ENCODE assay signal across 8 cellular contexts in the genomic region with DNA sequence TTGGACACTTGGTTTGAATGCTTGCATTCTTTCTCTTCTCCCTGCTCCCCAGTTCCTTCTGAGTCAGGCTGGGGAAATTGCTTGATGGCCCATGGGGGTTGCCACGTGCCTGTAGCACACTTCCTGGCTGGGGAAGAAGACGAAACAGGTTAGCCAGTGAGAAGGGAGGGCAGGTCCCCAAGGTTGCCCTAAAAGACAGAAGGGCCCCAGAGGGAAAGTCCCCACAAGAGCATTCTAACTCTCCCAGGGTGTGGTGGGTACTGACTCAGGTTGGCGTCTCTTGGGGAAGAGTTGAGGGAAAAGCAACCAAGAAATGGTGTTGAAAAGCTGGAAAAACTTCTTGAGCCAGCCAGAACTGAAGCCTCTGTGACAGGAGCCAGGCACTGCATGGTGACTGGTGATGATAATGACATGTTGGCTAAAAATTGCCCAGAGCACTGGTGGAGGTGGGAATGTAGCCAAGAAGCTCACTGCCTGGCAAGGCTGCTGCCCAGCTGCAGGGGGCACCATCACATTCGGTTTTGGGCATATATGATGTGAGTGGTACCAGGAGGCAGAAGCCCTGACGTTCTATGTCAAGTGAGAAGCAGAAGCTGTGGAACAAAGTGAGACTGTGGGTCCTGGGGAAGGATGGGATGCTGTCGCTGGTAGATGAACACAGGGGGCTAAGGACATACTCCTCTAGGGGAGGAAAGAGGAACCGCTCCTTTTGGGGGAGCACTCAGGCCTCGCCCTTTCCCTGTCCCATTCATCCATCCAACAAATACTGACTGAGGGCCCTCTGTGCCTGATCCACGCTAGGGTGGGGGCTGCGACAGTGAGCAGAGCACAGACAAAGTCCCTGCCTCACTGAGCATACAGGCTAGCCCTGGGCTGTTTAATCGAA. TPM values are rescaled to one million over a fixed set of nuclear protein-coding genes. Genes with fewer than 3 reads are reported as not detected.
A peak's percentile ranks its signal among the peaks of the same experiment; 100 is the strongest.
DNase-seq lines count a peak whose midpoint lies in the region; ATAC-seq lines count a peak whose summit lies in the region.

No MANE protein-coding gene starts in this region.

- H3K9me3 Mint-ChIP-seq in activated CD8-positive, alpha-beta T cell treated with anti-CD3 and anti-CD28 coated beads, Interleukin-2, amount 10 ng/mL, durations not matched to agents 7 days and 5 days (ENCODE audit: insufficient read depth) = no peaks in the 10 kb centered on the region

- in situ Hi-C loops in KBM-7 (cut with MboI; ENCODE audit: low pct_unique_long_range_greater_than_20kb, low sequenced_read_pairs) (no loop called here), G401 (cut with HindIII; ENCODE audit: low sequenced_read_pairs) (no loop called here)

- H3K36me3 Mint-ChIP-seq in activated CD8-positive, alpha-beta T cell treated with anti-CD3 and anti-CD28 coated beads, Interleukin-2, amount 10 ng/mL, durations not matched to agents 7 days and 5 days (ENCODE audit: low read depth) = peaks cover 2% of the 10 kb centered on the region

- POLR2A ChIA-PET in activated CD8-positive, alpha-beta T cell treated with anti-CD3 and anti-CD28 coated beads, Interleukin-2, amount 10 ng/mL, durations not matched to agents 7 days and 5 days (lab: Charles Lee) = interaction anchor here (1.0 to 1.8 kb wide), 3 partner anchors 8 to 20 kb away, joined by 4 to 9 read pairs (median 5); a partner anchor contains a TSS

- DNase-seq in AG20443 (ENCODE audit: low spot score) (peak; percentile 27), KBM-7 (peak; percentile 47), left cardiac atrium (no peak), G401 (ENCODE audit: low spot score) (no peak)
- peak; percentile 44 for DNase-seq in activated CD8-positive, alpha-beta T cell treated with anti-CD3 and anti-CD28 coated beads, Interleukin-2, amount 10 ng/mL, durations not matched to agents 7 days and 5 days
- DNase-seq in stimulated activated naive CD4-positive, alpha-beta T cell treated with Interleukin-2 at 50 U/mL for 16 hours (lab: John Stamatoyannopoulos, UW) = peak; percentile 46

- H3K4me3 Mint-ChIP-seq in activated CD8-positive, alpha-beta T cell treated with anti-CD3 and anti-CD28 coated beads, Interleukin-2, amount 10 ng/mL, durations not matched to agents 7 days and 5 days = no peak overlapping the region

- intact Hi-C loops in left cardiac atrium (cut with DNase I) = loop anchor here in 1 of 2 donors (5.0 kb wide), 1 partner anchor 32 kb away; no protein-coding TSS in a partner anchor

- H3K27me3 Mint-ChIP-seq in activated CD8-positive, alpha-beta T cell treated with anti-CD3 and anti-CD28 coated beads, Interleukin-2, amount 10 ng/mL, durations not matched to agents 7 days and 5 days (ENCODE audit: low read depth) = no peaks in the 10 kb centered on the region

- peak overlapping the region; percentile 73 for H3K27ac Mint-ChIP-seq in activated CD8-positive, alpha-beta T cell treated with anti-CD3 and anti-CD28 coated beads, Interleukin-2, amount 10 ng/mL, durations not matched to agents 7 days and 5 days

- CTCF ChIA-PET in activated CD8-positive, alpha-beta T cell treated with anti-CD3 and anti-CD28 coated beads, Interleukin-2, amount 10 ng/mL, durations not matched to agents 7 days and 5 days (lab: Charles Lee) = interaction anchor here (1.4 to 8.4 kb wide), 12 partner anchors 9 to 66 kb away, joined by 3 to 57 read pairs (median 13); a partner anchor contains a TSS

- ATAC-seq in GM18909 (IDR thresholded peaks at IDR 0.05; ENCODE audit: poor library complexity, unreplicated experiment) (peak; percentile 77), left cardiac atrium (peak; percentile 50 to 78), GM21526 (IDR thresholded peaks at IDR 0.05; ENCODE audit: low FRiP score, unreplicated experiment) (no peak)
- ATAC-seq in activated CD8-positive, alpha-beta T cell treated with anti-CD3 and anti-CD28 coated beads, Interleukin-2, amount 10 ng/mL, durations not matched to agents 7 days and 5 days = peak; percentile 69

- peaks cover 30% of the 10 kb centered on the region for H3K4me1 Mint-ChIP-seq in activated CD8-positive, alpha-beta T cell treated with anti-CD3 and anti-CD28 coated beads, Interleukin-2, amount 10 ng/mL, durations not matched to agents 7 days and 5 days (ENCODE audit: low read depth)

RNA-seq across cellular contexts. Expression of a gene that starts 8.1 kb away (rescaled TPM):
- 10 to 100 TPM; 47.7 to 51.8 TPM for total RNA-seq in activated CD8-positive, alpha-beta T cell treated with anti-CD3 and anti-CD28 coated beads, Interleukin-2, amount 10 ng/mL, durations not matched to agents 7 days and 5 days
- total RNA-seq in left cardiac atrium = 10 to 100 TPM; 16.1 to 18.6 TPM
- total RNA-seq in G401 (2014; rRNA removed; shearing (Covaris generic)) = 19.0 and 23.6 TPM in 2 replicates

RNA-seq across cellular contexts. Expression of a gene that starts 16.6 kb away (rescaled TPM):
- total RNA-seq in activated CD8-positive, alpha-beta T cell treated with anti-CD3 and anti-CD28 coated beads, Interleukin-2, amount 10 ng/mL, durations not matched to agents 7 days and 5 days = 1 to 10 TPM; 2.7 to 3.1 TPM
- total RNA-seq in left cardiac atrium = 1 to 10 TPM; 5.5 to 6.4 TPM
- 0.10 TPM in 1 of 2 replicates, not detected in the other for total RNA-seq in G401 (2014; rRNA removed; shearing (Covaris generic))

RNA-seq across cellular contexts. Expression of a gene that starts 20.0 kb away (rescaled TPM):
- 10 to 100 TPM; 28.6 to 33.9 TPM for total RNA-seq in activated CD8-positive, alpha-beta T cell treated with anti-CD3 and anti-CD28 coated beads, Interleukin-2, amount 10 ng/mL, durations not matched to agents 7 days and 5 days
- total RNA-seq in left cardiac atrium = 1 to 10 TPM; 7.9 to 8.4 TPM
- 3.8 and 11.4 TPM in 2 replicates for total RNA-seq in G401 (2014; rRNA removed; shearing (Covaris generic))

RNA-seq across cellular contexts. Expression of a gene that starts 20.1 kb away (rescaled TPM):
- 10 to 100 TPM; 35.2 to 36.7 TPM for total RNA-seq in activated CD8-positive, alpha-beta T cell treated with anti-CD3 and anti-CD28 coated beads, Interleukin-2, amount 10 ng/mL, durations not matched to agents 7 days and 5 days
- 10 to 100 TPM; 17.5 to 21.7 TPM for total RNA-seq in left cardiac atrium
- 28.7 and 28.9 TPM in 2 replicates for total RNA-seq in G401 (2014; rRNA removed; shearing (Covaris generic))

RNA-seq across cellular contexts. Expression of a gene that starts 28.2 kb away (rescaled TPM):
- total RNA-seq in activated CD8-positive, alpha-beta T cell treated with anti-CD3 and anti-CD28 coated beads, Interleukin-2, amount 10 ng/mL, durations not matched to agents 7 days and 5 days = 10 to 100 TPM; 47.2 to 48.2 TPM
- total RNA-seq in left cardiac atrium = 1 to 10 TPM; 6.4 to 6.9 TPM
- 1.7 TPM in 1 of 2 replicates, not detected in the other for total RNA-seq in G401 (2014; rRNA removed; shearing (Covaris generic))

Comparison
In these comparisons a context has a peak if more than half of its experiments do, and no peak if none do; other contexts are left out.
1. DNase-seq: peak in AG20443 (single experiment), KBM-7 (single experiment), activated CD8-positive, alpha-beta T cell treated with anti-CD3 and anti-CD28 coated beads, Interleukin-2, amount 10 ng/mL, durations not matched to agents 7 days and 5 days (single experiment) and stimulated activated naive CD4-positive, alpha-beta T cell treated with Interleukin-2 at 50 U/mL for 16 hours (single experiment); none in left cardiac atrium (single experiment) and G401 (single experiment).